In the genomic region with DNA sequence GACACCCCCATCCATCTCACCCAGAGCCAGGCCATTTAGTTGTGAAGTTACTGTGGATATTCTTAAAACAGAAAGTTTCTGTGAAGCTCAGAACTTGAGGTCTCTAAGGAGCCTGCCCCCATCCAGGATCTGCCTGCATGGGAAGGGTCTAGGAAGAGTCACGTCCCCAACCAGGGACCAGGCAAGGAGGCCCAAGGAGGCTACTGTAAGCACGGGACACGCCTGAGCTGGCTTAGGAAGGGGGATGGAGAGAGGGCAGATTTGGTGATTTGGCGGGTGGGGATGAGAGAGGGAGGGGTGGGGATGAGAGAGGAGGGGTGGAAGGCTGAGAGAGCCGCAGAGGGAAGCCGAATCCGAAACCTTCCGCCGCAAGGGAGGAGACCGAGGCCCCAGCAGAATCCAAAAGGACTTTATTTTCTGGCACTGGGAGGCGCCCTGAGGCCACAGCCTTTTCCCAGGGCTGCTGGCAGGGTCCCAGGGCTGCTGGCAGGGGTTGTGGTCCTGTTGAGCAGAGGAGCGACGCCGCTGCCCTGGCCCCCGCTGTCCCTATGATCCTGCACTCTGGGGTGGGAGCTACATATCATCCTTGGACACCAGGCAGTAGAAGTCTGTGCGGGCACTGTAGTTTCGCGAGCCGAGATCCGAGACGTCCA, we compare ENCODE assay signal across 1 cellular context.
TF ChIP-seq lines count a peak whose summit lies in the region.

No MANE protein-coding gene starts in this region.

TF ChIP-seq in K562, 482 proteins besides CTCF, POLR2A, EP300 and RAD21:
- TF ChIP-seq MXI1 (IDR thresholded peaks at IDR 0.05; ENCODE audit: low read depth, low read length) (no peak), NR2C1 (IDR thresholded peaks at IDR 0.05) (no peak), NR2C1 (tag; IDR thresholded peaks at IDR 0.05) (no peak), RCOR1 (IDR thresholded peaks at IDR 0.05; ENCODE audit: borderline replicate concordance in 1 of 2, low read depth in 2 of 2, low read length in 2 of 2) (no peak), POU5F1 (IDR thresholded peaks at IDR 0.05; ENCODE audit: borderline replicate concordance, low read depth, low read length, partially characterized antibody) (no peak), NFIC (IDR thresholded peaks at IDR 0.05) (peak; percentile 28; the same call in 1 of the 2 replicates), CCNT2 (IDR thresholded peaks at IDR 0.05; ENCODE audit: borderline replicate concordance, extremely low read depth, insufficient read length, low read depth, low read length) (peak; percentile 12)
